ENCODE assay signal across 24 cellular contexts in the genomic region with DNA sequence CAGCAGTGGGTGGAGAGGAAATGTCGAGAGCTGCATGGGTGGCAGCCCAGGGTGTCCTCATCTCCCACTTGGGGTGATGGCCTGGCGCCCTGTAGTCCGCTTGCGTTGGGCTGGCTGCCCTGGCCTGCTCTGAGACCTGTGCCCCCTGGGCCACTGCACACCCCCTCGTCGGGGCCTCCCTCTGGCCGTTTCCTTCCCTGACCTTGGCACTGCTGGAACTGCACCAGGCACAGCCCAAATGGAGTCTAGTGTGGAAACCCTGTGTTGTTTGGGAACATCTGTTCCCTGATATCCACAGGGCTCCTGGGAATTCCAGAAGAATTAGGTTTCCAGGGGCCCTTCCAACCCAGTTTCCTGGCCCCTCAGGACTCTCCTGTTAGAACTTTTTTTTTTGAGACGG. TPM values are rescaled to one million over a fixed set of nuclear protein-coding genes. Genes with fewer than 3 reads are reported as not detected.
"Had no signal": no experiment of that assay in that cellular context is flagged by ENCODE, and none has a peak within 500 bp of the region (broad histone marks: within the 10 kb centered on the region; RNA-seq: fewer than 3 reads in every experiment).

No MANE protein-coding gene starts in this region.

- H3K4me1 Mint-ChIP-seq: activated CD4-positive, alpha-beta T cell treated with anti-CD3 and anti-CD28 coated beads, Interleukin-2, amount 10 ng/mL, durations not matched to agents 24 days and 14 days; activated naive CD4-positive, alpha-beta T cell treated with anti-CD3 and anti-CD28 coated beads, Interleukin-2, amount 50 U/mL, for 24 hours; stimulated activated effector memory CD8-positive, alpha-beta T cell treated with anti-CD3 and anti-CD28 coated beads, Interleukin-12 subunit alpha, Interleukin-12 subunit beta, amount 100 ng/mL, for 72 hours; T-cell had no signal

- ATAC-seq: activated CD8-positive, alpha-beta T cell treated with anti-CD3 and anti-CD28 coated beads for 36 hours; activated T-cell treated with anti-CD3 and anti-CD28 coated beads, Interleukin-2, amount 50 U/mL, for 72 hours; effector memory CD8-positive, alpha-beta T cell; left colon; SK-N-SH treated with all-trans-retinoic acid at 6 μM for 48 hours; stimulated activated effector memory CD8-positive, alpha-beta T cell treated with anti-CD3 and anti-CD28 coated beads, Interleukin-12 subunit alpha, Interleukin-12 subunit beta, amount 100 ng/mL, for 72 hours; T-cell had no signal

- H3K9me3 ChIP-seq: adrenal gland, stomach, upper lobe of left lung had no signal

- H3K36me3 Mint-ChIP-seq: activated naive CD4-positive, alpha-beta T cell treated with anti-CD3 and anti-CD28 coated beads, Interleukin-2, amount 50 U/mL, for 24 hours; stimulated activated effector memory CD8-positive, alpha-beta T cell treated with anti-CD3 and anti-CD28 coated beads, Interleukin-12 subunit alpha, Interleukin-12 subunit beta, amount 100 ng/mL, for 72 hours; T-cell had no signal

- H3K27ac ChIP-seq: adrenal gland, cardiac muscle cell, stomach, upper lobe of left lung had no signal

- H3K9me3 Mint-ChIP-seq: activated CD4-positive, alpha-beta T cell treated with anti-CD3 and anti-CD28 coated beads, Interleukin-2, amount 10 ng/mL, durations not matched to agents 24 days and 14 days; activated CD8-positive, alpha-beta T cell treated with anti-CD3 and anti-CD28 coated beads for 36 hours; activated naive CD4-positive, alpha-beta T cell treated with anti-CD3 and anti-CD28 coated beads, Interleukin-2, amount 50 U/mL, for 24 hours; activated T-cell treated with anti-CD3 and anti-CD28 coated beads, Interleukin-2, amount 50 U/mL, for 72 hours; effector memory CD8-positive, alpha-beta T cell; nephron; stimulated activated effector memory CD8-positive, alpha-beta T cell treated with anti-CD3 and anti-CD28 coated beads, Interleukin-12 subunit alpha, Interleukin-12 subunit beta, amount 100 ng/mL, for 72 hours; T-cell had no signal

- H3K27ac Mint-ChIP-seq: activated CD4-positive, alpha-beta T cell treated with anti-CD3 and anti-CD28 coated beads, Interleukin-2, amount 10 ng/mL, durations not matched to agents 24 days and 14 days; activated CD8-positive, alpha-beta T cell treated with anti-CD3 and anti-CD28 coated beads for 36 hours; activated naive CD4-positive, alpha-beta T cell treated with anti-CD3 and anti-CD28 coated beads, Interleukin-2, amount 50 U/mL, for 24 hours; activated T-cell treated with anti-CD3 and anti-CD28 coated beads, Interleukin-2, amount 50 U/mL, for 72 hours; nephron; stimulated activated effector memory CD8-positive, alpha-beta T cell treated with anti-CD3 and anti-CD28 coated beads, Interleukin-12 subunit alpha, Interleukin-12 subunit beta, amount 100 ng/mL, for 72 hours; T-cell had no signal

- H3K36me3 ChIP-seq: adrenal gland, cardiac muscle cell, stomach, upper lobe of left lung had no signal

- DNase-seq: activated CD4-positive, alpha-beta T cell treated with anti-CD3 and anti-CD28 coated beads, Interleukin-2, amount 10 ng/mL, durations not matched to agents 24 days and 14 days; activated CD8-positive, alpha-beta memory T cell treated with anti-CD3 and anti-CD28 coated beads, Interleukin-2, amount 50 U/mL, for 48 hours; activated CD8-positive, alpha-beta T cell treated with anti-CD3 and anti-CD28 coated beads for 36 hours; activated gamma-delta T cell; activated T-cell treated with anti-CD3 and anti-CD28 coated beads, Interleukin-2, amount 50 U/mL, for 72 hours; effector memory CD8-positive, alpha-beta T cell; hippocampal formation; left colon; mammary epithelial cell; midbrain; nucleus accumbens; stimulated activated CD4-positive, alpha-beta T cell treated with anti-CD3 and anti-CD28 coated beads, Interleukin-4, amount 100 ng/mL, for 24 hours; stomach; T-cell; T1000; upper lobe of left lung had no signal

- H3K27me3 Mint-ChIP-seq: activated CD8-positive, alpha-beta T cell treated with anti-CD3 and anti-CD28 coated beads for 36 hours; activated naive CD4-positive, alpha-beta T cell treated with anti-CD3 and anti-CD28 coated beads, Interleukin-2, amount 50 U/mL, for 24 hours had no signal

- H3K4me3 ChIP-seq: adrenal gland, cardiac muscle cell, smooth muscle cell, stomach, upper lobe of left lung had no signal

- H3K4me3 Mint-ChIP-seq: activated CD4-positive, alpha-beta T cell treated with anti-CD3 and anti-CD28 coated beads, Interleukin-2, amount 10 ng/mL, durations not matched to agents 24 days and 14 days; activated CD8-positive, alpha-beta T cell treated with anti-CD3 and anti-CD28 coated beads for 36 hours; activated naive CD4-positive, alpha-beta T cell treated with anti-CD3 and anti-CD28 coated beads, Interleukin-2, amount 50 U/mL, for 24 hours; activated T-cell treated with anti-CD3 and anti-CD28 coated beads, Interleukin-2, amount 50 U/mL, for 72 hours; effector memory CD8-positive, alpha-beta T cell; nephron; stimulated activated effector memory CD8-positive, alpha-beta T cell treated with anti-CD3 and anti-CD28 coated beads, Interleukin-12 subunit alpha, Interleukin-12 subunit beta, amount 100 ng/mL, for 72 hours; T-cell had no signal

- H3K27me3 ChIP-seq: adrenal gland, cardiac muscle cell, stomach, upper lobe of left lung had no signal

- H3K4me1 ChIP-seq: adrenal gland, stomach, upper lobe of left lung had no signal

RNA-seq across cellular contexts. Expression of a gene that starts 13.9 kb away (rescaled TPM):
- total RNA-seq: dermis microvascular lymphatic vessel endothelial cell had no signal
